ENCODE assay signal across 11 cellular contexts in genomic region chr5:137078171-137078665, GRCh38.
DNase-seq lines count a peak whose midpoint lies in the region; ATAC-seq and TF ChIP-seq lines count a peak whose summit lies in the region.
"Had no signal": no experiment of that assay in that cellular context is flagged by ENCODE, and none has a peak within 500 bp of the region (broad histone marks: within the 10 kb centered on the region; RNA-seq: fewer than 3 reads in every experiment).

No MANE protein-coding gene starts in this region.

- H3K9ac ChIP-seq in SK-N-SH, result no peak overlapping the region
- H3K9ac ChIP-seq in colonic mucosa (ENCODE audit: low read depth in 2 of 2, low read length in 2 of 2), result no peak overlapping the region

- H3K9me2 ChIP-seq in SK-N-SH, result no peaks in the 10 kb centered on the region

- DNase-seq in SK-N-SH (no peak), NCI-H69 (lab: John Stamatoyannopoulos, UW) (peak; percentile 97), fibroblast of mammary gland (ENCODE audit: low read depth) (peak; percentile 17), T1000 (lab: John Stamatoyannopoulos, UW) (no peak), colonic mucosa (no peak)
- no peak for DNase-seq in activated T-helper 1 cell treated with anti-CD3 and anti-CD28 coated beads, Interleukin-12 subunit alpha, Interleukin-12 subunit beta, Interleukin-2, Interleukin-4 antibody, amounts not matched to agents 30 ng/mL and 10 ng/mL and 1 ng/mL, durations not matched to agents 14 hours and 24 hours and 36 hours (ENCODE audit: low spot score)
- DNase-seq in activated naive CD4-positive, alpha-beta T cell treated with anti-CD3 and anti-CD28 coated beads, Interleukin-2, amount 50 U/mL, for 16 hours, result no peak
- DNase-seq: activated CD8-positive, alpha-beta T cell treated with anti-CD3 and anti-CD28 coated beads for 36 hours; left colon had no signal

- no peak for TF ChIP-seq RAD21 in SK-N-SH (IDR thresholded peaks at IDR 0.05; ENCODE audit: low read length)

- no peaks in the 10 kb centered on the region for H3K4me1 Mint-ChIP-seq in activated T-helper 1 cell treated with anti-CD3 and anti-CD28 coated beads, Interleukin-12 subunit alpha, Interleukin-12 subunit beta, Interleukin-2, Interleukin-4 antibody, amounts not matched to agents 30 ng/mL and 10 ng/mL and 1 ng/mL, durations not matched to agents 14 hours and 24 hours and 36 hours (ENCODE audit: low read depth)

- H3K27me3 Mint-ChIP-seq in activated T-helper 1 cell treated with anti-CD3 and anti-CD28 coated beads, Interleukin-12 subunit alpha, Interleukin-12 subunit beta, Interleukin-2, Interleukin-4 antibody, amounts not matched to agents 30 ng/mL and 10 ng/mL and 1 ng/mL, durations not matched to agents 14 hours and 24 hours and 36 hours (ENCODE audit: insufficient read depth), result peaks cover under 1% of the 10 kb centered on the region
- H3K27me3 Mint-ChIP-seq: activated CD8-positive, alpha-beta T cell treated with anti-CD3 and anti-CD28 coated beads for 36 hours had no signal

- no peaks in the 10 kb centered on the region for H3K36me3 ChIP-seq in SK-N-SH (replicated peaks in 1 of 2; ENCODE audit: control insufficient read depth in 1 of 2, insufficient read depth in 2 of 2, low read length in 1 of 2)
- no peaks in the 10 kb centered on the region for H3K36me3 ChIP-seq in colonic mucosa
- H3K36me3 ChIP-seq: pancreas had no signal

- H3K27ac Mint-ChIP-seq in activated T-helper 1 cell treated with anti-CD3 and anti-CD28 coated beads, Interleukin-12 subunit alpha, Interleukin-12 subunit beta, Interleukin-2, Interleukin-4 antibody, amounts not matched to agents 30 ng/mL and 10 ng/mL and 1 ng/mL, durations not matched to agents 14 hours and 24 hours and 36 hours, result no peak overlapping the region
- H3K27ac Mint-ChIP-seq: activated CD8-positive, alpha-beta T cell treated with anti-CD3 and anti-CD28 coated beads for 36 hours had no signal

- no peak for TF ChIP-seq EP300 in SK-N-SH (IDR thresholded peaks at IDR 0.05; ENCODE audit: borderline replicate concordance in 1 of 2, low read depth in 1 of 2, low read length in 1 of 2)

- H3K9me3 ChIP-seq in SK-N-SH (no peaks in the 10 kb centered on the region), colonic mucosa (no peaks in the 10 kb centered on the region)
- H3K9me3 ChIP-seq: pancreas had no signal

- H4K20me1 ChIP-seq in SK-N-SH (ENCODE audit: insufficient read depth), result no peaks in the 10 kb centered on the region; the same call in 1 of the 2 replicates

- H3K79me2 ChIP-seq in SK-N-SH (ENCODE audit: insufficient read depth), result no peaks in the 10 kb centered on the region

- TF ChIP-seq CTCF in SK-N-SH (IDR thresholded peaks at IDR 0.05) (no peak), fibroblast of mammary gland (conservative IDR thresholded peaks at IDR 0.05; ENCODE audit: control insufficient read depth, insufficient read depth, low read depth, low read length) (no peak), colonic mucosa (IDR thresholded peaks at IDR 0.05) (no peak)

- peaks cover 6% of the 10 kb centered on the region for H3F3A ChIP-seq in SK-N-SH (replicated peaks; ENCODE audit: insufficient read depth)

- H3K27me3 ChIP-seq in SK-N-SH (ENCODE audit: insufficient read depth), result no peaks in the 10 kb centered on the region
- H3K27me3 ChIP-seq in colonic mucosa, result no peaks in the 10 kb centered on the region
- H3K27me3 ChIP-seq: pancreas had no signal

- H3K9me3 Mint-ChIP-seq in activated T-helper 1 cell treated with anti-CD3 and anti-CD28 coated beads, Interleukin-12 subunit alpha, Interleukin-12 subunit beta, Interleukin-2, Interleukin-4 antibody, amounts not matched to agents 30 ng/mL and 10 ng/mL and 1 ng/mL, durations not matched to agents 14 hours and 24 hours and 36 hours, result no peaks in the 10 kb centered on the region
- H3K9me3 Mint-ChIP-seq: activated CD8-positive, alpha-beta T cell treated with anti-CD3 and anti-CD28 coated beads for 36 hours had no signal

- peak overlapping the region; percentile 9; the same call in 1 of the 2 replicates for H3K4me2 ChIP-seq in SK-N-SH

- intact Hi-C loops in activated T-helper 1 cell treated with anti-CD3 and anti-CD28 coated beads, Interleukin-12 subunit alpha, Interleukin-12 subunit beta, Interleukin-2, Interleukin-4 antibody, amounts not matched to agents 30 ng/mL and 10 ng/mL and 1 ng/mL, durations not matched to agents 14 hours and 24 hours and 36 hours (cut with micrococcal nuclease), result no loop called here
- intact Hi-C loops in colonic mucosa (cut with DNase I), result no loop called here

- CTCF ChIA-PET in SK-N-SH (lab: Yijun Ruan, JAX), result interaction anchor here (0.7 to 1.0 kb wide), 3 partner anchors 10 to 242 kb away, joined by 3 read pairs; no protein-coding TSS in a partner anchor

- no peak overlapping the region for H2AFZ ChIP-seq in SK-N-SH (ENCODE audit: low read depth)

- POLR2A ChIA-PET in SK-N-SH (lab: Yijun Ruan, JAX), result no interaction called here

- no peak for ATAC-seq in SK-N-SH treated with all-trans-retinoic acid at 6 μM for 48 hours
- ATAC-seq: activated CD8-positive, alpha-beta T cell treated with anti-CD3 and anti-CD28 coated beads for 36 hours; left colon had no signal

- H3K4me1 ChIP-seq in SK-N-SH (ENCODE audit: control insufficient read depth in 1 of 2, insufficient read depth in 2 of 2, low read depth in 1 of 2, low read length in 1 of 2) (peaks cover 4% of the 10 kb centered on the region in 2 experiments; a peak in 2 of 4 replicates), colonic mucosa (no peaks in the 10 kb centered on the region)

- 36% methylated on average over 4 of the region's 7 CpGs for WGBS in SK-N-SH (ENCODE audit: low lambda C conversion rate)

- H3K27ac ChIP-seq in SK-N-SH (ENCODE audit: low read depth in 2 of 2, low read length in 1 of 2), result no peak overlapping the region
- H3K27ac ChIP-seq in colonic mucosa, result no peak overlapping the region
- H3K27ac ChIP-seq: pancreas had no signal

- H3K4me3 ChIP-seq in SK-N-SH (ENCODE audit: low read depth in 2 of 2, low read length in 1 of 2) (no peak overlapping the region), fibroblast of mammary gland (ENCODE audit: control insufficient read depth, low read depth, low read length) (no peak overlapping the region), colonic mucosa (no peak overlapping the region)
- H3K4me3 ChIP-seq: pancreas had no signal

- H3K36me3 Mint-ChIP-seq in activated T-helper 1 cell treated with anti-CD3 and anti-CD28 coated beads, Interleukin-12 subunit alpha, Interleukin-12 subunit beta, Interleukin-2, Interleukin-4 antibody, amounts not matched to agents 30 ng/mL and 10 ng/mL and 1 ng/mL, durations not matched to agents 14 hours and 24 hours and 36 hours (ENCODE audit: low read depth), result no peaks in the 10 kb centered on the region

- no peak overlapping the region for H3K4me3 Mint-ChIP-seq in activated T-helper 1 cell treated with anti-CD3 and anti-CD28 coated beads, Interleukin-12 subunit alpha, Interleukin-12 subunit beta, Interleukin-2, Interleukin-4 antibody, amounts not matched to agents 30 ng/mL and 10 ng/mL and 1 ng/mL, durations not matched to agents 14 hours and 24 hours and 36 hours
- H3K4me3 Mint-ChIP-seq: activated CD8-positive, alpha-beta T cell treated with anti-CD3 and anti-CD28 coated beads for 36 hours had no signal

TF ChIP-seq in SK-N-SH, 30 proteins besides CTCF, POLR2A, EP300 and RAD21 (continues in another document):
- no peak for TF ChIP-seq ZBTB33 (IDR thresholded peaks at IDR 0.05; ENCODE audit: borderline replicate concordance, low read depth)
- no peak for TF ChIP-seq GATA2 (CRISPR knock-in tag; IDR thresholded peaks at IDR 0.05)

TF ChIP-seq in SK-N-SH treated with all-trans-retinoic acid at 6 μM for 48 hours, 23 proteins besides CTCF, POLR2A, EP300 and RAD21 (continues in another document):
- no peak for TF ChIP-seq GLIS3 (CRISPR knock-in tag; IDR thresholded peaks at IDR 0.05)
- no peak for TF ChIP-seq PPARA (CRISPR knock-in tag; IDR thresholded peaks at IDR 0.05; ENCODE audit: borderline replicate concordance)
- no peak for TF ChIP-seq TCF4 (CRISPR knock-in tag; IDR thresholded peaks at IDR 0.05; ENCODE audit: borderline replicate concordance)
- no peak for TF ChIP-seq CREB5 (CRISPR knock-in tag; IDR thresholded peaks at IDR 0.05; ENCODE audit: low read depth)
- TF ChIP-seq OSR1 (CRISPR knock-in tag; IDR thresholded peaks at IDR 0.05), result no peak
- TF ChIP-seq SNAI2 (CRISPR knock-in tag; IDR thresholded peaks at IDR 0.05), result no peak
- TF ChIP-seq CSRNP3 (CRISPR knock-in tag; IDR thresholded peaks at IDR 0.05), result no peak
- no peak for TF ChIP-seq ARNTL (CRISPR knock-in tag; IDR thresholded peaks at IDR 0.05; ENCODE audit: borderline replicate concordance, low read depth)
- no peak for TF ChIP-seq ZC3H10 (CRISPR knock-in tag; IDR thresholded peaks at IDR 0.05)

Comparison
In these comparisons a context has a peak if more than half of its experiments do, and no peak if none do; other contexts are left out.
1. DNase-seq: peak in NCI-H69 (single experiment) and fibroblast of mammary gland (single experiment); none in SK-N-SH (single experiment), activated T-helper 1 cell treated with anti-CD3 and anti-CD28 coated beads, Interleukin-12 subunit alpha, Interleukin-12 subunit beta, Interleukin-2, Interleukin-4 antibody, amounts not matched to agents 30 ng/mL and 10 ng/mL and 1 ng/mL, durations not matched to agents 14 hours and 24 hours and 36 hours (single experiment), T1000 (single experiment), activated naive CD4-positive, alpha-beta T cell treated with anti-CD3 and anti-CD28 coated beads, Interleukin-2, amount 50 U/mL, for 16 hours (single experiment) and colonic mucosa (single experiment).